Comparison of ENCODE assay signal across 12 cellular contexts in the genomic region with DNA sequence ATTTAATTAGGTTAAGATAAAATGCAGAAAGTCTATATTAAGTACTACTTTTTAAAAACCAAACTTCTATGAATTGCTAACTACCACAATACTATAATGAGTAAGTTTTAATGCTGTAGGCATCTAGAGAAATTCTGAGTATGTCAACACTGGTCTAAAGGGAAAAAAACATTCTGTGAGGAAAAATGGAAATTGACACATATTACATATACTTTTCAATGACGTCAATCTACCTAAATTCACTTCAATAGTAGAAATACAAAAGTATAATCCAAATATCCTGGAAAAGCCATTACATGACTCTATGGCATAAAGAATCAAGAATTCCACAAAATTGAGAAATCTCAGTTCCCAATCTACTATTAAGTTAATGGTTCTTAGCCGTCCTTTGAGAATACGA. TPM values are rescaled to one million over a fixed set of nuclear protein-coding genes. Genes with fewer than 3 reads are reported as not detected.
DNase-seq lines count a peak whose midpoint lies in the region; ATAC-seq and TF ChIP-seq lines count a peak whose summit lies in the region.
"Had no signal": no experiment of that assay in that cellular context is flagged by ENCODE, and none has a peak within 500 bp of the region (broad histone marks: within the 10 kb centered on the region; RNA-seq: fewer than 3 reads in every experiment).

No MANE protein-coding gene starts in this region.

- H3K4me1 ChIP-seq in ACC112 (ENCODE audit: control insufficient read depth, insufficient read depth, low read length, unreplicated experiment) (peaks cover 18% of the 10 kb centered on the region), HCT116 (ENCODE audit: control insufficient read depth in 1 of 2, insufficient read depth in 2 of 2, low read length in 2 of 2) (peaks cover 11 to 17% of the 10 kb centered on the region in 2 experiments; a peak in 3 of 4 replicates)
- H3K4me1 ChIP-seq in naive thymus-derived CD4-positive, alpha-beta T cell (ENCODE audit: control insufficient read depth in 2 of 2, insufficient read depth in 2 of 2, low read length in 2 of 2), result peaks cover 16 to 18% of the 10 kb centered on the region in 2 donors

- peak overlapping the region in 9 of 10 donors; percentile 53 to 99 (median 97) for H3K4me3 Mint-ChIP-seq in naive thymus-derived CD4-positive, alpha-beta T cell

- H3K9me2 ChIP-seq in HCT116 (ENCODE audit: insufficient read depth), result no peaks in the 10 kb centered on the region

- peaks cover 63% of the 10 kb centered on the region for H3K79me2 ChIP-seq in ACC112 (ENCODE audit: control insufficient read depth, insufficient read depth, low read length, unreplicated experiment)
- peaks cover 49% of the 10 kb centered on the region for H3K79me2 ChIP-seq in HCT116 (ENCODE audit: insufficient read depth, low read length)

- peaks cover 30 to 63% (median 52%) of the 10 kb centered on the region in 7 donors for H3K4me1 Mint-ChIP-seq in naive thymus-derived CD4-positive, alpha-beta T cell

- RAD21 ChIA-PET in HCT116 (lab: Charles Lee; ENCODE audit: low non-redundant PET in 1 of 2, low total read pairs in 2 of 2, uncharacterized antibody in 2 of 2, unreplicated experiment in 2 of 2), result no interaction called here

- no peak for TF ChIP-seq CTCF in HCT116 (IDR thresholded peaks at IDR 0.05 in 2 of 3, conservative IDR thresholded peaks at IDR 0.05 in 1 of 3; ENCODE audit: borderline replicate concordance in 1 of 3, insufficient read depth in 1 of 3, low read depth in 2 of 3, low read length in 2 of 3)
- TF ChIP-seq CTCF in brain microvascular endothelial cell (IDR thresholded peaks at IDR 0.05; ENCODE audit: low read depth, low read length, missing control alignments), result no peak

- ATAC-seq in HCT116 (no peak), HG02571 (IDR thresholded peaks at IDR 0.05; ENCODE audit: unreplicated experiment) (no peak), HG03175 (IDR thresholded peaks at IDR 0.05; ENCODE audit: unreplicated experiment) (no peak)
- ATAC-seq in naive thymus-derived CD4-positive, alpha-beta T cell, result no peak
- ATAC-seq: stimulated activated naive B cell treated with anti-CD40 and anti-IgM and Interleukin-4, amounts not matched to agents 10 μg/mL and 1 μg/mL and 100 μg/mL, for 72 hours had no signal

- H3K9ac ChIP-seq in HCT116 (ENCODE audit: low read length), result no peak overlapping the region

- CTCF ChIA-PET in HCT116 (lab: Charles Lee), result no interaction called here
- CTCF ChIA-PET in naive thymus-derived CD4-positive, alpha-beta T cell (lab: Charles Lee), result no interaction called here

- H3K4me2 ChIP-seq in HCT116 (ENCODE audit: low read length), result peak overlapping the region; percentile 87; the same call in 1 of the 2 replicates

- BruUV-seq in HCT116 (replicated peaks; lab: Mats Ljungman, UMichigan), result no TSS peak

- POLR2A ChIA-PET in HCT116 (lab: Charles Lee), result no interaction called here
- POLR2A ChIA-PET in naive thymus-derived CD4-positive, alpha-beta T cell (lab: Charles Lee), result interaction anchor here (4.5 kb wide), 1 partner anchor 16 kb away, joined by 51 read pairs; no protein-coding TSS in a partner anchor

- no peaks in the 10 kb centered on the region for H3K9me3 ChIP-seq in HCT116 (ENCODE audit: control insufficient read depth in 1 of 2, insufficient read depth in 1 of 2, low read depth in 1 of 2, low read length in 2 of 2)
- H3K9me3 ChIP-seq in naive thymus-derived CD4-positive, alpha-beta T cell (ENCODE audit: control insufficient read depth in 2 of 3, low read length in 3 of 3), result no peaks in the 10 kb centered on the region
- H3K9me3 ChIP-seq: Peyer's patch, right atrium auricular region had no signal

- in situ Hi-C loops in brain microvascular endothelial cell (cut with HindIII; ENCODE audit: low pct_ligation_motif_present, low sequenced_read_pairs), result no loop called here

- peaks cover 0 to 5% (median 0%) of the 10 kb centered on the region in 11 donors for H3K9me3 Mint-ChIP-seq in naive thymus-derived CD4-positive, alpha-beta T cell
- H3K9me3 Mint-ChIP-seq: stimulated activated naive B cell treated with anti-CD40 and anti-IgM and Interleukin-4, amounts not matched to agents 10 μg/mL and 1 μg/mL and 100 μg/mL, for 72 hours had no signal

- no peak overlapping the region for H2AFZ ChIP-seq in ACC112 (ENCODE audit: low read length, unreplicated experiment)
- H2AFZ ChIP-seq in HCT116 (ENCODE audit: low read depth, low read length, poor library complexity, severe bottlenecking), result no peak overlapping the region

- H4K20me1 ChIP-seq in HCT116 (ENCODE audit: insufficient read depth), result no peaks in the 10 kb centered on the region

- peaks cover 0 to 10% (median 4%) of the 10 kb centered on the region in 5 donors for H3K36me3 Mint-ChIP-seq in naive thymus-derived CD4-positive, alpha-beta T cell

- intact Hi-C loops in HCT116 (cut with micrococcal nuclease), result no loop called here
- intact Hi-C loops in naive thymus-derived CD4-positive, alpha-beta T cell (cut with micrococcal nuclease), result loop anchor here in 1 of 2 donors (10.0 kb wide), 1 partner anchor 1141 kb away; a partner anchor contains a TSS

- TF ChIP-seq POLR2A in HCT116 (IDR thresholded peaks at IDR 0.05; ENCODE audit: borderline replicate concordance, extremely low read depth, insufficient read depth, insufficient read length), result no peak

- no peak for TF ChIP-seq RAD21 in HCT116 (IDR thresholded peaks at IDR 0.05; ENCODE audit: low read depth)

- no peak for DNase-seq in HCT116 (ENCODE audit: low read depth, low spot score)
- no peak for DNase-seq in brain microvascular endothelial cell
- no peak for DNase-seq in naive thymus-derived CD4-positive, alpha-beta T cell
- no peak for DNase-seq in NCI-H2029 treated with DMSO at 0.1 percent for 48 hours (lab: John Stamatoyannopoulos, UW)
- DNase-seq in activated CD8-positive, alpha-beta memory T cell treated with anti-CD3 and anti-CD28 coated beads, Interleukin-2, amount 50 U/mL, for 48 hours, result no peak
- DNase-seq: DMS153; Peyer's patch; stimulated activated naive B cell treated with anti-CD40 and anti-IgM and Interleukin-4, amounts not matched to agents 10 μg/mL and 1 μg/mL and 100 μg/mL, for 72 hours had no signal

- H3K4me3 ChIP-seq in ACC112 (ENCODE audit: low read depth, low read length) (peak overlapping the region; percentile 96), HCT116 (replicated peaks in 1 of 2; ENCODE audit: low read depth in 1 of 2, low read length in 2 of 2) (no peak overlapping the region), brain microvascular endothelial cell (ENCODE audit: low read depth, low read length) (peak overlapping the region; percentile 84)
- no peak overlapping the region for H3K4me3 ChIP-seq in naive thymus-derived CD4-positive, alpha-beta T cell (ENCODE audit: low read length)

- H3K27me3 ChIP-seq in ACC112 (ENCODE audit: insufficient read depth, low read length) (no peaks in the 10 kb centered on the region), HCT116 (ENCODE audit: insufficient read depth, low read length) (no peaks in the 10 kb centered on the region), brain microvascular endothelial cell (replicated peaks) (no peaks in the 10 kb centered on the region)
- no peaks in the 10 kb centered on the region for H3K27me3 ChIP-seq in naive thymus-derived CD4-positive, alpha-beta T cell (ENCODE audit: control insufficient read depth in 2 of 2, insufficient read depth in 2 of 2, low read length in 2 of 2)
- H3K27me3 ChIP-seq: Peyer's patch, right atrium auricular region had no signal

- H3K36me3 ChIP-seq in ACC112 (ENCODE audit: insufficient read depth, low read length), result no peaks in the 10 kb centered on the region
- H3K36me3 ChIP-seq in HCT116 (ENCODE audit: control insufficient read depth in 1 of 2, insufficient read depth in 2 of 2, low read length in 2 of 2), result no peaks in the 10 kb centered on the region; a peak in 1 of 4 replicates
- H3K36me3 ChIP-seq in brain microvascular endothelial cell (replicated peaks), result peaks cover 2% of the 10 kb centered on the region
- H3K36me3 ChIP-seq in naive thymus-derived CD4-positive, alpha-beta T cell (ENCODE audit: control insufficient read depth in 2 of 3, insufficient read depth in 3 of 3, low read length in 3 of 3), result peaks cover 0 to 6% (median 0%) of the 10 kb centered on the region in 3 experiments
- H3K36me3 ChIP-seq: Peyer's patch, right atrium auricular region had no signal

- no peaks in the 10 kb centered on the region for H3K27me3 Mint-ChIP-seq in naive thymus-derived CD4-positive, alpha-beta T cell
- H3K27me3 Mint-ChIP-seq: stimulated activated naive B cell treated with anti-CD40 and anti-IgM and Interleukin-4, amounts not matched to agents 10 μg/mL and 1 μg/mL and 100 μg/mL, for 72 hours had no signal

- H3K27ac ChIP-seq in ACC112 (ENCODE audit: low read depth, low read length) (0 out of 2 replicates have a peak overlapping the region, but pooled peaks have one; percentile 11), HCT116 (ENCODE audit: low read depth, low read length) (no peak overlapping the region), brain microvascular endothelial cell (no peak overlapping the region)
- no peak overlapping the region for H3K27ac ChIP-seq in naive thymus-derived CD4-positive, alpha-beta T cell (ENCODE audit: low read depth, low read length)
- H3K27ac ChIP-seq: Peyer's patch, right atrium auricular region had no signal

- H3K27ac Mint-ChIP-seq in naive thymus-derived CD4-positive, alpha-beta T cell, result peak overlapping the region in 2 of 9 donors; percentile 29 to 91
- H3K27ac Mint-ChIP-seq: stimulated activated naive B cell treated with anti-CD40 and anti-IgM and Interleukin-4, amounts not matched to agents 10 μg/mL and 1 μg/mL and 100 μg/mL, for 72 hours had no signal

TF ChIP-seq in HCT116, 20 proteins besides CTCF, POLR2A, EP300 and RAD21 (continues in another document):
- no peak for TF ChIP-seq EZH2phosphoT487 (IDR thresholded peaks at IDR 0.05; ENCODE audit: borderline replicate concordance)

RNA-seq across cellular contexts. Expression of a gene that starts 2.2 kb away (rescaled TPM):
- 22.9 TPM for total RNA-seq in HCT116 (2021; ENCODE audit: unreplicated experiment)
- 4.1 and 4.5 TPM in 2 replicates for polyA plus RNA-seq in HCT116 (2012)
- 10 to 100 TPM; 39.3 to 75.8 (median 55.8) TPM for total RNA-seq in naive thymus-derived CD4-positive, alpha-beta T cell
- 10 to 100 TPM; 20.2 to 30.6 TPM for polyA plus RNA-seq in naive thymus-derived CD4-positive, alpha-beta T cell

Comparison
In these comparisons a context has a peak if more than half of its experiments do, and no peak if none do; other contexts are left out.
1. H3K4me3 ChIP-seq: peak in ACC112 (single experiment) and brain microvascular endothelial cell (single experiment); none in HCT116 (0 of 2) and naive thymus-derived CD4-positive, alpha-beta T cell (single experiment).